Comparison of ENCODE assay signal across 31 cellular contexts in the genomic region with DNA sequence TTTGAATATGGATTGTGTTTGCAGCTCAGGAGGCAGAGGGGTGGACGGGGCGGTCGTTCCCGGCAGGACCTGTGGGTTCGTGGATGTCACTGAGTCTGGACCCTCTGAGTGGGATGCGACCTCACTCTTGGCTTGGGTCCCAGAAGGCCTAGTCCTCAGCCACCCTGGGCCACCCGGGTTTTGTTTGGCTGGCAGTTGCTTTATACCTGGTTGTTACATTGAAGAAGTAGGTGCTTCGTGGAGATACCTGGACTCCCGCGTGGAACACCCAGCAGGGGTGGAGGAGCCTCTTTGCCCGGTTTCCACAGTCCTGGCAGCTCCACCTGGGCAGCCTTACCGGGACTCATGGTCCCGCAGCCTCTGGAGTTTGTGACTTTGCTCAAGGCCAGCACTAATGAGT.
"Had no signal": no experiment of that assay in that cellular context is flagged by ENCODE, and none has a peak within 500 bp of the region (broad histone marks: within the 10 kb centered on the region; RNA-seq: fewer than 3 reads in every experiment).

No MANE protein-coding gene starts in this region.

- H3K4me3 Mint-ChIP-seq: activated B cell treated with CpG ODN at 0.5 μM for 24 hours; activated CD8-positive, alpha-beta T cell treated with anti-CD3 and anti-CD28 coated beads for 36 hours; activated naive CD4-positive, alpha-beta T cell treated with anti-CD3 and anti-CD28 coated beads, Interleukin-2, amount 10 ng/mL, durations not matched to agents 7 days and 5 days; activated naive CD8-positive, alpha-beta T cell treated with anti-CD3 and anti-CD28 coated beads, Interleukin-2, amount 10 ng/mL, durations not matched to agents 7 days and 5 days; activated T-cell treated with anti-CD3 and anti-CD28 coated beads, Interleukin-2, amount 50 U/mL, for 4 hours; activated T-helper 17 cell treated with anti-CD3 and anti-CD28 coated beads, Interleukin-2, amount 50 U/mL, for 72 hours; central memory CD8-positive, alpha-beta T cell; effector memory CD8-positive, alpha-beta T cell; T-helper 17 cell; T-helper 2 cell treated with Interferon-gamma antibody and Interleukin-4, amounts not matched to agents 5 μg/mL and 100 μg/mL, for 36 hours had no signal

- H3K4me1 ChIP-seq: ascending aorta, esophagus muscularis mucosa, foreskin keratinocyte, gastrocnemius medialis had no signal

- H3K9me3 Mint-ChIP-seq: activated B cell treated with CpG ODN at 0.5 μM for 24 hours; activated CD8-positive, alpha-beta T cell treated with anti-CD3 and anti-CD28 coated beads for 36 hours; activated naive CD4-positive, alpha-beta T cell treated with anti-CD3 and anti-CD28 coated beads, Interleukin-2, amount 10 ng/mL, durations not matched to agents 7 days and 5 days; activated naive CD4-positive, alpha-beta T cell treated with anti-CD3 and anti-CD28 coated beads, Interleukin-2, amount 50 U/mL, for 72 hours; activated naive CD8-positive, alpha-beta T cell treated with anti-CD3 and anti-CD28 coated beads, Interleukin-2, amount 10 ng/mL, durations not matched to agents 7 days and 5 days; activated T-cell treated with anti-CD3 and anti-CD28 coated beads, Interleukin-2, amount 50 U/mL, for 4 hours; activated T-helper 17 cell treated with anti-CD3 and anti-CD28 coated beads, Interleukin-2, amount 50 U/mL, for 72 hours; central memory CD8-positive, alpha-beta T cell; effector memory CD8-positive, alpha-beta T cell; T-helper 2 cell treated with Interferon-gamma antibody and Interleukin-4, amounts not matched to agents 5 μg/mL and 100 μg/mL, for 36 hours had no signal

- ATAC-seq: activated CD4-positive, CD25-positive, alpha-beta regulatory T cell treated with anti-CD3 and anti-CD28 coated beads, Interleukin-2, amount 50 U/mL, for 24 hours; activated CD8-positive, alpha-beta T cell treated with anti-CD3 and anti-CD28 coated beads for 36 hours; activated naive CD4-positive, alpha-beta T cell treated with anti-CD3 and anti-CD28 coated beads, Interleukin-2, amount 50 U/mL, for 72 hours; activated T-cell treated with anti-CD3 and anti-CD28 coated beads, Interleukin-2, amount 50 U/mL, for 4 hours; activated T-helper 17 cell treated with anti-CD3 and anti-CD28 coated beads, Interleukin-2, amount 50 U/mL, for 72 hours; effector memory CD8-positive, alpha-beta T cell; foreskin keratinocyte; gastrocnemius medialis; heart left ventricle; T-helper 17 cell had no signal

- H3K4me1 Mint-ChIP-seq: activated B cell treated with CpG ODN at 0.5 μM for 24 hours; activated naive CD4-positive, alpha-beta T cell treated with anti-CD3 and anti-CD28 coated beads, Interleukin-2, amount 10 ng/mL, durations not matched to agents 7 days and 5 days; activated naive CD8-positive, alpha-beta T cell treated with anti-CD3 and anti-CD28 coated beads, Interleukin-2, amount 10 ng/mL, durations not matched to agents 7 days and 5 days; activated T-helper 17 cell treated with anti-CD3 and anti-CD28 coated beads, Interleukin-2, amount 50 U/mL, for 72 hours; central memory CD8-positive, alpha-beta T cell had no signal

- H3K4me3 ChIP-seq: ascending aorta, esophagus muscularis mucosa, gastrocnemius medialis, heart left ventricle had no signal

- H3K9me3 ChIP-seq: ascending aorta, esophagus muscularis mucosa, gastrocnemius medialis, heart left ventricle had no signal

- H3K27ac Mint-ChIP-seq: activated B cell treated with CpG ODN at 0.5 μM for 24 hours; activated CD8-positive, alpha-beta T cell treated with anti-CD3 and anti-CD28 coated beads for 36 hours; activated naive CD4-positive, alpha-beta T cell treated with anti-CD3 and anti-CD28 coated beads, Interleukin-2, amount 10 ng/mL, durations not matched to agents 7 days and 5 days; activated naive CD4-positive, alpha-beta T cell treated with anti-CD3 and anti-CD28 coated beads, Interleukin-2, amount 50 U/mL, for 72 hours; activated naive CD8-positive, alpha-beta T cell treated with anti-CD3 and anti-CD28 coated beads, Interleukin-2, amount 10 ng/mL, durations not matched to agents 7 days and 5 days; activated T-helper 17 cell treated with anti-CD3 and anti-CD28 coated beads, Interleukin-2, amount 50 U/mL, for 72 hours; effector memory CD8-positive, alpha-beta T cell; T-helper 17 cell; T-helper 2 cell treated with Interferon-gamma antibody and Interleukin-4, amounts not matched to agents 5 μg/mL and 100 μg/mL, for 36 hours had no signal

- H3K27me3 Mint-ChIP-seq: activated B cell treated with CpG ODN at 0.5 μM for 24 hours; activated CD8-positive, alpha-beta T cell treated with anti-CD3 and anti-CD28 coated beads for 36 hours; activated naive CD4-positive, alpha-beta T cell treated with anti-CD3 and anti-CD28 coated beads, Interleukin-2, amount 10 ng/mL, durations not matched to agents 7 days and 5 days; activated naive CD8-positive, alpha-beta T cell treated with anti-CD3 and anti-CD28 coated beads, Interleukin-2, amount 10 ng/mL, durations not matched to agents 7 days and 5 days; activated T-helper 17 cell treated with anti-CD3 and anti-CD28 coated beads, Interleukin-2, amount 50 U/mL, for 72 hours had no signal

- DNase-seq: activated B cell treated with CpG ODN at 0.5 μM for 24 hours; activated CD4-positive, alpha-beta T cell treated with anti-CD3 and anti-CD28 coated beads for 48 hours; activated CD4-positive, alpha-beta T cell treated with anti-CD3 and anti-CD28 coated beads, Interleukin-2, amount 50 U/mL, for 1 hour; activated CD4-positive, alpha-beta T cell treated with anti-CD3 and anti-CD28 coated beads, Interleukin-2, amount 50 U/mL, for 48 hours; activated CD8-positive, alpha-beta memory T cell treated with anti-CD3 and anti-CD28 coated beads for 24 hours; activated CD8-positive, alpha-beta T cell treated with anti-CD3 and anti-CD28 coated beads for 36 hours; activated effector memory CD4-positive, alpha-beta T cell treated with anti-CD3 and anti-CD28 coated beads, Interleukin-2, amount 50 U/mL, for 16 hours; activated naive CD4-positive, alpha-beta T cell treated with anti-CD3 and anti-CD28 coated beads, Interleukin-2, amount 10 ng/mL, durations not matched to agents 7 days and 5 days; activated naive CD8-positive, alpha-beta T cell treated with anti-CD3 and anti-CD28 coated beads, Interleukin-2, amount 10 ng/mL, durations not matched to agents 7 days and 5 days; activated T-cell treated with anti-CD3 and anti-CD28 coated beads, Interleukin-2, amount 50 U/mL, for 4 hours; brain microvascular endothelial cell; cortex of kidney; dermis blood vessel endothelial cell; effector CD4-positive, alpha-beta T cell; effector memory CD8-positive, alpha-beta T cell; erythroblast; foreskin keratinocyte; gastrocnemius medialis; glutamatergic neuron; heart left ventricle; T-helper 1 cell; T-helper 17 cell; T1000; WERI-Rb-1 had no signal

- H3K36me3 Mint-ChIP-seq: activated naive CD4-positive, alpha-beta T cell treated with anti-CD3 and anti-CD28 coated beads, Interleukin-2, amount 10 ng/mL, durations not matched to agents 7 days and 5 days; activated naive CD4-positive, alpha-beta T cell treated with anti-CD3 and anti-CD28 coated beads, Interleukin-2, amount 50 U/mL, for 72 hours; activated naive CD8-positive, alpha-beta T cell treated with anti-CD3 and anti-CD28 coated beads, Interleukin-2, amount 10 ng/mL, durations not matched to agents 7 days and 5 days had no signal

- H3K36me3 ChIP-seq: ascending aorta, brain microvascular endothelial cell, esophagus muscularis mucosa, gastrocnemius medialis, heart left ventricle, WERI-Rb-1 had no signal

- H3K27me3 ChIP-seq: ascending aorta, brain microvascular endothelial cell, gastrocnemius medialis had no signal

- H3K27ac ChIP-seq: ascending aorta, brain microvascular endothelial cell, esophagus muscularis mucosa, foreskin keratinocyte, gastrocnemius medialis, heart left ventricle, WERI-Rb-1 had no signal
